Comparison of ENCODE assay signal across 22 cellular contexts in the genomic region with DNA sequence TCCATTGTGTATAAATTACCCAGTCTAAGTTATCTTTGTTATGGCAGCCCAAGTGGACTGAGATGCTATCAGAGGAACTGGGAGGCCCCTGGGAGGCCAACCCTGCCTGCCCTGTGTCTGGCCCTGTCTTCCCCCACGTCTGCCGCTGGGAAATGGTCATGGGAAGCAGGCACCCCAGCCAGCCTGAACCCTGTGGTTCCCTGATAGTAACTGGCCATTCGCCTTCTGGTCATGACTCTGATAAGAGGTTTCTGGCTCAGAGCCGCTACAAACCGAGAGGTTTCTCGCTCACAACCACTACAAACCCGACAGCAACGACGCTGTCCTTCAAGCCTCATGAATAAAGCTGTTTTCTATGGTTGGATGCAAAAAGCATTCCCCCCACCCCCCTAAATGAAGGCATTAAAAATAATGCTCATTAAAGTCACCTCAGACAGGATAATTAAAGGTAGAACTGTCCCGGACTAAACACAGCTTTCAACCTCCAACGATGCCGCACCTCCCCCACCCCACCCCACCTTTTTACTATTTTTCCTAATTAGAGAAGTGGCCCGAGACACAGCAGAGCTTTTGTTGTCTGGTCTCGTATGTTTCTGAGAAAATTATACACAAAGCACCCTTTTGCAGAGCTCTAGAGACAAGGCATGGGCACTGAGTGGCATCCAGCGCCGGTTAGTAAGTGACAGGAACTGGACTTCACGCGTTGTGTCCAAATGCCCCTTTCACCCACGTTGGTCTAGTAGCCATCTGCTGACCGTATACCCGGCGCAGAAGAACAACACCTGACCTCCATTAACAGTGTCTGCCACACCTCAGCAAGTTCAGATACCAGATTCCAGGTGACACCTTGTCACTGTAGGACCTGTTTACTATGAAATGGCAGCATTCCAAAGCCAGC.
DNase-seq lines count a peak whose midpoint lies in the region; ATAC-seq, FAIRE-seq and TF ChIP-seq lines count a peak whose summit lies in the region.
"Had no signal": no experiment of that assay in that cellular context is flagged by ENCODE, and none has a peak within 500 bp of the region (broad histone marks: within the 10 kb centered on the region; RNA-seq: fewer than 3 reads in every experiment).

No MANE protein-coding gene starts in this region.

- H4K20me1 ChIP-seq in H1 (replicated peaks in 1 of 2; ENCODE audit: control insufficient read depth in 1 of 2, insufficient read depth in 2 of 2, low read length in 2 of 2): no peaks in the 10 kb centered on the region

- H3K18ac ChIP-seq in H1 (ENCODE audit: extremely low read depth, low read length): no peak overlapping the region

- no peaks in the 10 kb centered on the region for H3K36me3 Mint-ChIP-seq in activated T-cell treated with anti-CD3 and anti-CD28 coated beads, Interleukin-2, amount 50 U/mL, for 24 hours (ENCODE audit: low read depth)
- H3K36me3 Mint-ChIP-seq: stimulated activated effector memory CD8-positive, alpha-beta T cell treated with anti-CD3 and anti-CD28 coated beads, Interleukin-12 subunit alpha, Interleukin-12 subunit beta, amount 100 ng/mL, for 72 hours had no signal

- no peak for TF ChIP-seq CTCF in H1 (IDR thresholded peaks at IDR 0.05; ENCODE audit: control extremely low read depth in 1 of 3, insufficient read depth in 1 of 3, low read depth in 1 of 3, low read length in 3 of 3)

- H3K23me2 ChIP-seq in H1 (ENCODE audit: low read depth, low read length): no peaks in the 10 kb centered on the region

- no peak for ATAC-seq in HG03159 (IDR thresholded peaks at IDR 0.05; ENCODE audit: unreplicated experiment)
- ATAC-seq: esophagus mucosa; stimulated activated effector memory CD8-positive, alpha-beta T cell treated with anti-CD3 and anti-CD28 coated beads, Interleukin-12 subunit alpha, Interleukin-12 subunit beta, amount 100 ng/mL, for 72 hours; T-helper 17 cell had no signal

- no peak overlapping the region for H3K4me2 ChIP-seq in H1 (ENCODE audit: insufficient read depth in 1 of 2, low read depth in 2 of 2, low read length in 2 of 2)

- H3K79me1 ChIP-seq in H1 (ENCODE audit: low read depth, low read length): no peaks in the 10 kb centered on the region

- no peak for TF ChIP-seq EP300 in H1 (IDR thresholded peaks at IDR 0.05; ENCODE audit: borderline replicate concordance in 1 of 2, low read depth in 2 of 2, low read length in 2 of 2)

- DNase-seq in activated T-cell treated with anti-CD3 and anti-CD28 coated beads, Interleukin-2, amount 50 U/mL, for 24 hours: peak; percentile 2
- DNase-seq in activated T-cell treated with anti-CD3 and anti-CD28 coated beads, Interleukin-2, amount 50 U/mL, for 48 hours: no peak
- no peak for DNase-seq in H1 (ENCODE audit: low read depth in 1 of 2, low spot score in 2 of 2)
- peak; percentile 45 for DNase-seq in mesenteric fat pad (ENCODE audit: low spot score)
- DNase-seq in ureter (ENCODE audit: low spot score): peak; percentile 3
- no peak for DNase-seq in stimulated activated CD8-positive, alpha-beta memory T cell treated with anti-CD3 and anti-CD28 coated beads, Interleukin-4, amount 100 ng/mL, for 48 hours
- DNase-seq in small intestine: no peak
- DNase-seq: 8988T; activated CD8-positive, alpha-beta memory T cell treated with anti-CD3 and anti-CD28 coated beads, Interleukin-2, amount 50 U/mL, for 4 hours; activated naive CD4-positive, alpha-beta T cell treated with anti-CD3 and anti-CD28 coated beads for 36 hours; DMS79; KG1; NCI-H1105 treated with DMSO at 0.1 percent for 48 hours; NCI-H82; RPMI8226; T-helper 17 cell; transverse colon had no signal

- H2BK5ac ChIP-seq in H1 (ENCODE audit: low read depth, low read length): peak overlapping the region; percentile 39; the same call in 1 of the 2 replicates

- H4K5ac ChIP-seq in H1 (ENCODE audit: insufficient read length, low read depth, low read length): no peak overlapping the region

- 94% methylated on average over 21 of the region's 22 CpGs; no CpG with 5 or more reads in 1 of the 2 experiments for WGBS in H1 (ENCODE audit: extremely low coverage in 1 of 2, insufficient coverage in 1 of 2, insufficient read length in 1 of 2, insufficient replicate concordance in 2 of 2, low coverage in 1 of 2, low lambda C conversion rate in 2 of 2, missing lambda C conversion rate in 1 of 2), 2 experiments
- WGBS in small intestine, 3 donors: 55 to 75% (median 65%) methylated on average over 22 of the region's 22 CpGs

- H3K27ac ChIP-seq in H1 (ENCODE audit: low read depth, low read length) (no peak overlapping the region), small intestine (ENCODE audit: low read depth in 1 of 2, low read length in 1 of 2) (no peak overlapping the region)
- H3K27ac ChIP-seq: skin epidermis, transverse colon had no signal

- no peak overlapping the region for H3K9ac ChIP-seq in H1 (replicated peaks in 1 of 4; ENCODE audit: extremely low read depth in 1 of 4, low read depth in 3 of 4, low read length in 3 of 4)

- no peak overlapping the region for H3K14ac ChIP-seq in H1 (ENCODE audit: insufficient read length)

- no peaks in the 10 kb centered on the region for H3K4me1 Mint-ChIP-seq in activated T-cell treated with anti-CD3 and anti-CD28 coated beads, Interleukin-2, amount 50 U/mL, for 24 hours (ENCODE audit: low read depth)
- H3K4me1 Mint-ChIP-seq: stimulated activated effector memory CD8-positive, alpha-beta T cell treated with anti-CD3 and anti-CD28 coated beads, Interleukin-12 subunit alpha, Interleukin-12 subunit beta, amount 100 ng/mL, for 72 hours; T-helper 17 cell had no signal

- FAIRE-seq in H1 (lab: Jason Lieb, UNC) (no peak), small intestine (lab: Jason Lieb, UNC) (no peak)
- FAIRE-seq: islet of Langerhans had no signal

- no peak overlapping the region for H3K27ac Mint-ChIP-seq in activated T-cell treated with anti-CD3 and anti-CD28 coated beads, Interleukin-2, amount 50 U/mL, for 24 hours
- H3K27ac Mint-ChIP-seq: activated naive CD4-positive, alpha-beta T cell treated with anti-CD3 and anti-CD28 coated beads for 36 hours; stimulated activated effector memory CD8-positive, alpha-beta T cell treated with anti-CD3 and anti-CD28 coated beads, Interleukin-12 subunit alpha, Interleukin-12 subunit beta, amount 100 ng/mL, for 72 hours; T-helper 17 cell had no signal

- H2BK15ac ChIP-seq in H1 (ENCODE audit: low read length): no peak overlapping the region

- H4K91ac ChIP-seq in H1 (replicated peaks; ENCODE audit: insufficient read length, low read length): no peak overlapping the region

- TF ChIP-seq POLR2A in H1 (IDR thresholded peaks at IDR 0.05; ENCODE audit: control extremely low read depth in 1 of 2, low read depth in 2 of 2, low read length in 2 of 2): no peak

- H2AK5ac ChIP-seq in H1 (ENCODE audit: low read depth, low read length): no peak overlapping the region

- H3K4me3 Mint-ChIP-seq in activated T-cell treated with anti-CD3 and anti-CD28 coated beads, Interleukin-2, amount 50 U/mL, for 24 hours: no peak overlapping the region
- H3K4me3 Mint-ChIP-seq: activated naive CD4-positive, alpha-beta T cell treated with anti-CD3 and anti-CD28 coated beads for 36 hours; stimulated activated effector memory CD8-positive, alpha-beta T cell treated with anti-CD3 and anti-CD28 coated beads, Interleukin-12 subunit alpha, Interleukin-12 subunit beta, amount 100 ng/mL, for 72 hours; T-helper 17 cell had no signal

- no peak overlapping the region for H2BK12ac ChIP-seq in H1 (ENCODE audit: low read depth, low read length)

- H2BK120ac ChIP-seq in H1 (replicated peaks; ENCODE audit: low read depth, low read length): no peak overlapping the region

- no peak overlapping the region for H3K4ac ChIP-seq in H1 (replicated peaks; ENCODE audit: insufficient read length, low read depth, low read length)

- no peak overlapping the region for H4K8ac ChIP-seq in H1 (ENCODE audit: extremely low read depth, insufficient read depth, low read length)

- H3K27me3 ChIP-seq in H1 (replicated peaks in 1 of 4; ENCODE audit: control insufficient read depth in 3 of 4, extremely low read depth in 1 of 4, insufficient read depth in 3 of 4, low read length in 3 of 4): no peaks in the 10 kb centered on the region
- no peaks in the 10 kb centered on the region for H3K27me3 ChIP-seq in small intestine (ENCODE audit: control insufficient read depth in 2 of 2, insufficient read depth in 2 of 2, low read length in 2 of 2)
- H3K27me3 ChIP-seq: transverse colon had no signal

- H2BK20ac ChIP-seq in H1 (ENCODE audit: low read length): no peak overlapping the region

- H3K9me3 ChIP-seq in H1 (ENCODE audit: insufficient read depth in 2 of 2, low read depth in 1 of 2, low read length in 1 of 2) (no peaks in the 10 kb centered on the region), small intestine (ENCODE audit: control insufficient read depth, low read depth) (no peaks in the 10 kb centered on the region)
- H3K9me3 ChIP-seq: transverse colon had no signal

- no peak for TF ChIP-seq RAD21 in H1 (IDR thresholded peaks at IDR 0.05 in 1 of 2, conservative IDR thresholded peaks at IDR 0.05 in 1 of 2; ENCODE audit: low read depth in 2 of 2, low read length in 2 of 2)

- POLR2A ChIA-PET in H1 (lab: Charles Lee; ENCODE audit: partially characterized antibody): interaction anchor here (1.2 to 1.5 kb wide), 2 partner anchors 15 to 240 kb away, joined by 3 read pairs; no protein-coding TSS in a partner anchor

- no peak overlapping the region for H3K4me3 ChIP-seq in H1 (ENCODE audit: extremely low read depth in 1 of 4, insufficient read depth in 2 of 4, low read depth in 3 of 4, low read length in 4 of 4)
- H3K4me3 ChIP-seq in small intestine (ENCODE audit: low read depth in 1 of 2, low read length in 2 of 2): no peak overlapping the region
- H3K4me3 ChIP-seq: skin epidermis, transverse colon had no signal

- no peak overlapping the region for H3K23ac ChIP-seq in H1 (ENCODE audit: insufficient read length)

- peaks cover 18% of the 10 kb centered on the region for H3K27me3 Mint-ChIP-seq in activated T-cell treated with anti-CD3 and anti-CD28 coated beads, Interleukin-2, amount 50 U/mL, for 24 hours

- no peaks in the 10 kb centered on the region for H3K79me2 ChIP-seq in H1 (ENCODE audit: control insufficient read depth in 1 of 2, insufficient read depth in 2 of 2, low read length in 2 of 2)

- H3K56ac ChIP-seq in H1 (replicated peaks; ENCODE audit: insufficient read length, low read depth, low read length): no peak overlapping the region

- no peak overlapping the region for H2AFZ ChIP-seq in H1 (ENCODE audit: low read length)

- peaks cover 3 to 7% (median 5%) of the 10 kb centered on the region in 4 experiments; a peak in 5 of 7 replicates for H3K4me1 ChIP-seq in H1 (replicated peaks in 1 of 4; ENCODE audit: control insufficient read depth in 3 of 4, insufficient read depth in 4 of 4, low read length in 3 of 4)
- no peaks in the 10 kb centered on the region for H3K4me1 ChIP-seq in small intestine (ENCODE audit: control insufficient read depth in 2 of 2, insufficient read depth in 1 of 2, low read depth in 1 of 2, low read length in 1 of 2)
- H3K4me1 ChIP-seq: transverse colon had no signal

- CTCF ChIA-PET in H1 (lab: Charles Lee; ENCODE audit: partially characterized antibody): interaction anchor here (1.0 to 7.3 kb wide), 2 partner anchors 11 to 22 kb away, joined by 3 to 57 read pairs; no protein-coding TSS in a partner anchor

- no peaks in the 10 kb centered on the region for H3K9me3 Mint-ChIP-seq in activated T-cell treated with anti-CD3 and anti-CD28 coated beads, Interleukin-2, amount 50 U/mL, for 24 hours
- H3K9me3 Mint-ChIP-seq: activated naive CD4-positive, alpha-beta T cell treated with anti-CD3 and anti-CD28 coated beads for 36 hours; stimulated activated effector memory CD8-positive, alpha-beta T cell treated with anti-CD3 and anti-CD28 coated beads, Interleukin-12 subunit alpha, Interleukin-12 subunit beta, amount 100 ng/mL, for 72 hours had no signal

- H3K36me3 ChIP-seq in H1 (ENCODE audit: control insufficient read depth in 2 of 4, insufficient read depth in 4 of 4, low read length in 3 of 4) (no peaks in the 10 kb centered on the region), small intestine (ENCODE audit: control insufficient read depth in 2 of 2, insufficient read depth in 2 of 2, low read length in 2 of 2) (no peaks in the 10 kb centered on the region)
- H3K36me3 ChIP-seq: transverse colon had no signal

Comparison
In these comparisons a context has a peak if more than half of its experiments do, and no peak if none do; other contexts are left out.
1. DNase-seq: peak in activated T-cell treated with anti-CD3 and anti-CD28 coated beads, Interleukin-2, amount 50 U/mL, for 24 hours (single experiment), mesenteric fat pad (single experiment) and ureter (single experiment); none in activated T-cell treated with anti-CD3 and anti-CD28 coated beads, Interleukin-2, amount 50 U/mL, for 48 hours (0 of 2), H1 (0 of 2), stimulated activated CD8-positive, alpha-beta memory T cell treated with anti-CD3 and anti-CD28 coated beads, Interleukin-4, amount 100 ng/mL, for 48 hours (single experiment) and small intestine (single experiment).